8 cellular contexts compared by ENCODE assay signal in the genomic region with DNA sequence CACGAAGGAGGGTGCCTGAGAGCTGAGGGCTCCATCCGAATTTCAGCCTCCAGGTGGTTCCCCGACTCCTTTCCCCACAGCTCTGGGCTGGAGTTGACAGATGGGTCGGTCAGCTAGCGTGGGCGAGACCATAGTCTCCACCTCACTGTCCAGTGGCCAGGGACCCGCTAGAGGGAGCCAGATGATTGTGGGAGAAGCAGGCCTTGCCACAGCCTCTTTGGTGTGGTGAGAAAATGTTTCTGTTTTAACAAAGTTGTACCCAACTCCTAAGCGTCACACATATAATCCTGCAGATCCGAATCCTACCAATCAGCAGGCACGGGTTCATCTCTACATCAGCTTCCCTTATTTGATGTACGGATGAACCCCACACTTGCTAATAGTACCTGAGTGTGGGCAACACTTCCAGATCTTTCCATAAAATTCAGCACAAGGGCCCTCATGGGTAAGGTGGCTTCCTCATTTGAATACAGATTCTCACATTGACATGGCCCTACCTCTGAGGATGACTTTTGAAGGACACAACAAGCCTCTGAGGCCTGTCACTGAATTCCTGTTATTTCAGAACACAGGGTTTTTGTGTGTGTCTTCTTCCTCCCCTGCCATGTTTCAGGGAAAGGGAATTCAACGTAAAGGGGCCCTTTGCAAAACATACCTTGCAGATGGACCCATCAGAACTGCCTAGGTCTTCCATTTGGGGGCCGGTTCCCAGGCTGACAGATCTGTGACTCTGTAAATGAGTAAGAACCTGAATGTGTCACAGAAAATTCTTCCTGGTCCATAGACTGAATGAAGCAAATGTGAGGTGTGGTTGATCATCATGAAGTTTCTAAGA.
DNase-seq lines count a peak whose midpoint lies in the region; ATAC-seq, FAIRE-seq and TF ChIP-seq lines count a peak whose summit lies in the region.

No MANE protein-coding gene starts in this region.

- intact Hi-C loops in A673 (cut with micrococcal nuclease; ENCODE audit: unreplicated experiment) (no loop called here), breast epithelium (cut with DNase I; ENCODE audit: low total_unique reads) (no loop called here)

- POLR2A ChIA-PET in A673 (lab: Charles Lee; ENCODE audit: low non-redundant PET) = no interaction called here

- H3K27me3 ChIP-seq in A673 (replicated peaks; ENCODE audit: insufficient read depth, low read depth, low read length, poor library complexity) (no peaks in the 10 kb centered on the region), WERI-Rb-1 (ENCODE audit: insufficient read depth, low read depth, severe bottlenecking) (no peaks in the 10 kb centered on the region), breast epithelium (no peaks in the 10 kb centered on the region), keratinocyte (ENCODE audit: control insufficient read depth, extremely low read depth, insufficient read depth, low read length) (no peaks in the 10 kb centered on the region)

- dilution Hi-C loops in keratinocyte (cut with MboI; ENCODE audit: extremely low pct_ligation_motif_present, low sequenced_read_pairs) = no loop called here

- H4K20me1 ChIP-seq in keratinocyte (ENCODE audit: control insufficient read depth, extremely low read depth, insufficient read depth, low read length) = no peaks in the 10 kb centered on the region

- BruUV-seq in A673 (replicated peaks; lab: Mats Ljungman, UMichigan) = no TSS peak

- H3K9me1 ChIP-seq in keratinocyte (ENCODE audit: control insufficient read depth, extremely low read depth, insufficient read depth, low read length) = no peaks in the 10 kb centered on the region

- H3K36me3 ChIP-seq in A673 (ENCODE audit: insufficient read depth, low read length, poor library complexity, severe bottlenecking) (no peaks in the 10 kb centered on the region), WERI-Rb-1 (no peaks in the 10 kb centered on the region), breast epithelium (no peaks in the 10 kb centered on the region), keratinocyte (ENCODE audit: control insufficient read depth in 2 of 2, extremely low read depth in 1 of 2, insufficient read depth in 2 of 2, low read length in 2 of 2) (no peaks in the 10 kb centered on the region)

- no peak overlapping the region for H3K9ac ChIP-seq in keratinocyte (ENCODE audit: control insufficient read depth, extremely low read depth, insufficient read depth, low read length)

- CTCF ChIA-PET in A673 (lab: Charles Lee) = no interaction called here

- no peak overlapping the region for H3K4me3 ChIP-seq in A673 (ENCODE audit: low read depth, low read length, poor library complexity, severe bottlenecking)
- no peak overlapping the region for H3K4me3 ChIP-seq in WERI-Rb-1 (ENCODE audit: low read depth, low read length)
- no peak overlapping the region for H3K4me3 ChIP-seq in breast epithelium
- H3K4me3 ChIP-seq in keratinocyte (ENCODE audit: control insufficient read depth in 2 of 3, extremely low read depth in 1 of 3, insufficient read depth in 2 of 3, low read depth in 1 of 3, low read length in 3 of 3) = no peak overlapping the region

- H3K4me2 ChIP-seq in keratinocyte (ENCODE audit: control insufficient read depth, extremely low read depth, insufficient read depth, low read depth, low read length) = no peak overlapping the region

- no peaks in the 10 kb centered on the region for H3K4me1 ChIP-seq in A673 (ENCODE audit: insufficient read depth, low read length, poor library complexity, severe bottlenecking)
- H3K4me1 ChIP-seq in breast epithelium = no peaks in the 10 kb centered on the region
- no peaks in the 10 kb centered on the region for H3K4me1 ChIP-seq in keratinocyte (ENCODE audit: control insufficient read depth, extremely low read depth, insufficient read depth, low read length)

- H3K9me3 ChIP-seq in A673 (ENCODE audit: low read depth, low read length, poor library complexity, severe bottlenecking) (no peaks in the 10 kb centered on the region), WERI-Rb-1 (ENCODE audit: severe bottlenecking) (no peaks in the 10 kb centered on the region), breast epithelium (no peaks in the 10 kb centered on the region), keratinocyte (ENCODE audit: control insufficient read depth, low read depth, low read length) (no peaks in the 10 kb centered on the region)

- DNase-seq in A673 (ENCODE audit: low spot score) (peak; percentile 66), GM18507 (ENCODE audit: extremely low spot score, insufficient read length, low read depth) (peak; percentile 75), NCI-H2029 treated with DMSO at 0.1 percent for 48 hours (lab: John Stamatoyannopoulos, UW) (peak; percentile 90), WERI-Rb-1 (peak; percentile 97), breast epithelium (ENCODE audit: low spot score in 2 of 2) (peak; percentile 56 to 71), keratinocyte (ENCODE audit: low read depth, low spot score) (peak; percentile 50)
- peak; percentile 63 to 73 for DNase-seq in stimulated activated CD4-positive, alpha-beta T cell treated with anti-CD3 and anti-CD28 coated beads, Interleukin-1b, Interleukin-23, amount 100 ng/mL, for 4 hours (ENCODE audit: low read depth in 2 of 2)

- peak; percentile 85 for FAIRE-seq in GM18507 (lab: Jason Lieb, UNC)
- peak; percentile 39 for FAIRE-seq in keratinocyte (lab: Jason Lieb, UNC)

- TF ChIP-seq POLR2A in breast epithelium (IDR thresholded peaks at IDR 0.05) = no peak

- H2AFZ ChIP-seq in keratinocyte (ENCODE audit: control insufficient read depth, low read length) = peak overlapping the region; percentile 11

- peak; percentile 72 for TF ChIP-seq CTCF in A673 (conservative IDR thresholded peaks at IDR 0.05; ENCODE audit: low read depth, low read length)
- TF ChIP-seq CTCF in WERI-Rb-1 (IDR thresholded peaks at IDR 0.05; ENCODE audit: low read depth, low read length) = peak; percentile 99
- peak in 2 of 3 donors; percentile 66 to 81 for TF ChIP-seq CTCF in breast epithelium (IDR thresholded peaks at IDR 0.05)
- peak; percentile 92 to 96 (median 93) for TF ChIP-seq CTCF in keratinocyte (optimal IDR thresholded peaks at IDR 0.05 in 1 of 3, IDR thresholded peaks at IDR 0.05 in 1 of 3, conservative IDR thresholded peaks at IDR 0.05 in 1 of 3; ENCODE audit: extremely low read depth in 1 of 3, insufficient read depth in 2 of 3, low read length in 3 of 3)

- peak; percentile 66 for ATAC-seq in HG02943 (IDR thresholded peaks at IDR 0.05; ENCODE audit: low read depth, unreplicated experiment)

- no peaks in the 10 kb centered on the region for H3K79me2 ChIP-seq in keratinocyte (ENCODE audit: control insufficient read depth, insufficient read depth, low read length)

- no peak overlapping the region for H3K27ac ChIP-seq in A673 (ENCODE audit: low read depth, low read length, poor library complexity, severe bottlenecking)
- no peak overlapping the region for H3K27ac ChIP-seq in WERI-Rb-1
- H3K27ac ChIP-seq in breast epithelium = no peak overlapping the region
- no peak overlapping the region for H3K27ac ChIP-seq in keratinocyte (ENCODE audit: control insufficient read depth, insufficient read depth, low read length)
